Comparison of ENCODE assay signal across 24 cellular contexts in genomic region chr6:1716396-1716795, GRCh38.
DNase-seq lines count a peak whose midpoint lies in the region; ATAC-seq, FAIRE-seq and TF ChIP-seq lines count a peak whose summit lies in the region.
"Had no signal": no experiment of that assay in that cellular context is flagged by ENCODE, and none has a peak within 500 bp of the region (broad histone marks: within the 10 kb centered on the region; RNA-seq: fewer than 3 reads in every experiment).

No MANE protein-coding gene starts in this region.

- no peak for TF ChIP-seq POLR2A in HepG2 (IDR thresholded peaks at IDR 0.05; ENCODE audit: insufficient read depth in 1 of 2, low read depth in 2 of 2, low read length in 2 of 2)

- TF ChIP-seq RAD21 in HepG2 (CRISPR knock-in tag; IDR thresholded peaks at IDR 0.05) = no peak

- H3K23ac ChIP-seq in neuronal stem cell (ENCODE audit: low read depth, low read length, poor library complexity) = no peak overlapping the region

- intact Hi-C loops in HepG2 (cut with micrococcal nuclease; ENCODE audit: unreplicated experiment) = no loop called here

- peak overlapping the region; percentile 21 for H2BK120ac ChIP-seq in neuronal stem cell (ENCODE audit: low read depth, low read length)

- no peak overlapping the region for H3K4ac ChIP-seq in neuronal stem cell (ENCODE audit: low read length)

- no peak overlapping the region for H3K14ac ChIP-seq in neuronal stem cell (ENCODE audit: low read length)

- H3K4me1 ChIP-seq in HepG2 (ENCODE audit: insufficient read depth, low read length) (no peaks in the 10 kb centered on the region), neuronal stem cell (ENCODE audit: control insufficient read depth in 2 of 2, insufficient read depth in 1 of 2, low read depth in 1 of 2, low read length in 2 of 2) (peaks cover 15% of the 10 kb centered on the region in 2 donors)
- H3K4me1 ChIP-seq: BLaER1 had no signal

- no peak overlapping the region for H3K4me3 ChIP-seq in WERI-Rb-1 (ENCODE audit: low read depth, low read length)
- no peak overlapping the region for H3K4me3 ChIP-seq in HepG2 (replicated peaks in 1 of 3; ENCODE audit: insufficient read depth in 1 of 3, low read depth in 2 of 3, low read length in 3 of 3)
- H3K4me3 ChIP-seq in neuronal stem cell (ENCODE audit: low read length in 2 of 2) = no peak overlapping the region
- H3K4me3 ChIP-seq: BLaER1, GM12878, GM23338, HAP-1 had no signal

- H3K9me3 ChIP-seq in WERI-Rb-1 (ENCODE audit: severe bottlenecking) = no peaks in the 10 kb centered on the region
- H3K9me3 ChIP-seq in HepG2 (ENCODE audit: low read length) = no peaks in the 10 kb centered on the region
- H3K9me3 ChIP-seq in neuronal stem cell (replicated peaks in 1 of 2; ENCODE audit: control insufficient read depth in 2 of 2, insufficient read depth in 1 of 2, low read depth in 1 of 2, low read length in 2 of 2) = no peaks in the 10 kb centered on the region
- H3K9me3 ChIP-seq: BLaER1, HAP-1 had no signal

- H3K27ac ChIP-seq in WERI-Rb-1 = no peak overlapping the region
- H3K27ac ChIP-seq in HepG2 (ENCODE audit: extremely low read length, insufficient read depth, low read length) = no peak overlapping the region
- no peak overlapping the region for H3K27ac ChIP-seq in neuronal stem cell (replicated peaks; ENCODE audit: low read length)
- H3K27ac ChIP-seq: 22Rv1, BLaER1, C4-2B had no signal

- no peak overlapping the region for H3K9ac ChIP-seq in HepG2 (ENCODE audit: insufficient read depth, low read depth, low read length)
- H3K9ac ChIP-seq in neuronal stem cell (ENCODE audit: low read depth, low read length, poor library complexity) = no peak overlapping the region
- H3K9ac ChIP-seq: BLaER1 had no signal

- no peak overlapping the region for H2BK15ac ChIP-seq in neuronal stem cell (ENCODE audit: low read length)

- H4K20me1 ChIP-seq in HepG2 (ENCODE audit: insufficient read depth, low read length) = no peaks in the 10 kb centered on the region; the same call in 1 of the 2 replicates
- H4K20me1 ChIP-seq: BLaER1 had no signal

- 90% methylated on average over 5 of the region's 5 CpGs for WGBS in HepG2 (ENCODE audit: low lambda C conversion rate)
- 100% methylated on average over 1 of the region's 5 CpGs; no CpG with 5 or more reads in 1 of the 2 donors for WGBS in neuronal stem cell (ENCODE audit: extremely low coverage in 2 of 2, insufficient read length in 2 of 2, insufficient replicate concordance in 1 of 2), 2 donors

- no peak overlapping the region for H4K8ac ChIP-seq in neuronal stem cell (ENCODE audit: low read depth, low read length)

- H3K4me2 ChIP-seq in HepG2 (ENCODE audit: low read depth, low read length) (no peak overlapping the region), neuronal stem cell (ENCODE audit: insufficient read depth, low read length, poor library complexity, severe bottlenecking) (no peak overlapping the region)
- H3K4me2 ChIP-seq: BLaER1, GM23338 had no signal

- BruUV-seq in HepG2 (replicated peaks; lab: Mats Ljungman, UMichigan) = no TSS peak

- H2BK5ac ChIP-seq in neuronal stem cell (ENCODE audit: low read length) = no peak overlapping the region

- H3K18ac ChIP-seq in neuronal stem cell (ENCODE audit: low read length) = no peak overlapping the region

- H2BK12ac ChIP-seq in neuronal stem cell (ENCODE audit: low read length) = no peak overlapping the region

- no peak overlapping the region for H4K91ac ChIP-seq in neuronal stem cell (ENCODE audit: low read depth, low read length, poor library complexity)

- H3K36me3 ChIP-seq in WERI-Rb-1 = no peaks in the 10 kb centered on the region
- H3K36me3 ChIP-seq in HepG2 (replicated peaks in 1 of 2; ENCODE audit: control insufficient read depth in 1 of 2, insufficient read depth in 2 of 2, low read length in 2 of 2) = peaks cover 7 to 62% of the 10 kb centered on the region in 2 experiments
- H3K36me3 ChIP-seq in neuronal stem cell (replicated peaks in 1 of 2; ENCODE audit: control insufficient read depth in 2 of 2, insufficient read depth in 2 of 2, low read length in 2 of 2) = no peaks in the 10 kb centered on the region
- H3K36me3 ChIP-seq: HAP-1 had no signal

- no peak for TF ChIP-seq CTCF in WERI-Rb-1 (IDR thresholded peaks at IDR 0.05; ENCODE audit: low read depth, low read length)
- TF ChIP-seq CTCF in HepG2 (CRISPR knock-in tag; IDR thresholded peaks at IDR 0.05) = no peak
- TF ChIP-seq CTCF in GM13976 (IDR thresholded peaks at IDR 0.05; ENCODE audit: borderline replicate concordance, control extremely low read depth, extremely low read depth, insufficient read depth, missing control alignments) = no peak

- H3K79me2 ChIP-seq in HepG2 (ENCODE audit: insufficient read depth, low read length) = no peaks in the 10 kb centered on the region

- peak; percentile 46 for DNase-seq in NCI-H82 (lab: John Stamatoyannopoulos, UW)
- no peak for DNase-seq in NCI-H82 treated with DMSO at 0.1 percent for 48 hours (lab: John Stamatoyannopoulos, UW; ENCODE audit: unreplicated experiment)
- DNase-seq in WERI-Rb-1 = peak; percentile 56
- DNase-seq in HepG2 (ENCODE audit: low spot score) = no peak
- DNase-seq in neuronal stem cell (ENCODE audit: low spot score) = no peak
- no peak for DNase-seq in SW 1271 (lab: John Stamatoyannopoulos, UW)
- DNase-seq in GM13976 (ENCODE audit: low spot score) = no peak
- DNase-seq in NCI-H1105 (lab: John Stamatoyannopoulos, UW) = no peak
- DNase-seq: CD4-positive, CD25-positive, alpha-beta regulatory T cell; CD8-positive, alpha-beta T cell; DMS 273 treated with DMSO at 0.1 percent for 48 hours; DMS53; DMS79 treated with DMSO at 0.1 percent for 48 hours had no signal

- H3K27me3 ChIP-seq in WERI-Rb-1 (ENCODE audit: insufficient read depth, low read depth, severe bottlenecking) = no peaks in the 10 kb centered on the region
- H3K27me3 ChIP-seq in HepG2 (ENCODE audit: control insufficient read depth in 1 of 2, insufficient read depth in 2 of 2, low read length in 2 of 2) = no peaks in the 10 kb centered on the region
- H3K27me3 ChIP-seq in neuronal stem cell (ENCODE audit: control insufficient read depth in 3 of 3, insufficient read depth in 3 of 3, low read depth in 1 of 3, low read length in 3 of 3) = no peaks in the 10 kb centered on the region
- H3K27me3 ChIP-seq: BLaER1 had no signal

- no peaks in the 10 kb centered on the region for H3K79me1 ChIP-seq in neuronal stem cell (ENCODE audit: low read depth, low read length)

- no peak for FAIRE-seq in HepG2 (lab: Jason Lieb, UNC)
- FAIRE-seq: A204.1, D721Med, G401.6, GM12878, GM18507, H54 had no signal

- H2AK5ac ChIP-seq in neuronal stem cell (ENCODE audit: low read depth, low read length) = no peak overlapping the region

- POLR2A ChIA-PET in HepG2 (lab: Yijun Ruan, JAX) = no interaction called here

- no peak; the same call in 2 of the 3 replicates for ATAC-seq in HepG2
- ATAC-seq: CD8-positive, alpha-beta T cell; GM12878; GM23338 had no signal

- in situ Hi-C loops in HepG2 (cut with HindIII; ENCODE audit: extremely low pct_ligation_motif_present, low pct_unique_long_range_greater_than_20kb) (no loop called here), GM13976 (cut with MboI; ENCODE audit: low sequenced_read_pairs, unreplicated experiment) (no loop called here)

- H2AFZ ChIP-seq in HepG2 (ENCODE audit: low read length) (no peak overlapping the region), neuronal stem cell (ENCODE audit: low read length) (no peak overlapping the region)
- H2AFZ ChIP-seq: GM23338 had no signal

- no peak for TF ChIP-seq EP300 in HepG2 (IDR thresholded peaks at IDR 0.05; ENCODE audit: low read depth in 2 of 2, low read length in 2 of 2)
- no peak for TF ChIP-seq EP300 in HepG2 (CRISPR knock-in tag; IDR thresholded peaks at IDR 0.05; ENCODE audit: borderline replicate concordance)

- CTCF ChIA-PET in HepG2 (lab: Yijun Ruan, JAX; ENCODE audit: low intra/inter-chr PET ratio, low total read pairs) = no interaction called here

TF ChIP-seq in HepG2, 621 proteins besides CTCF, POLR2A, EP300 and RAD21 (continues in another document):
- TF ChIP-seq ZNF75D (CRISPR knock-in tag; IDR thresholded peaks at IDR 0.05; ENCODE audit: borderline replicate concordance) (no peak), NFAT5 (CRISPR knock-in tag; IDR thresholded peaks at IDR 0.05) (no peak)

Comparison
In these comparisons a context has a peak if more than half of its experiments do, and no peak if none do; other contexts are left out.
1. DNase-seq: peak in NCI-H82 (single experiment) and WERI-Rb-1 (single experiment); none in NCI-H82 treated with DMSO at 0.1 percent for 48 hours (single experiment), HepG2 (single experiment), neuronal stem cell (single experiment), SW 1271 (0 of 2), GM13976 (single experiment) and NCI-H1105 (single experiment).